28 cellular contexts compared by ENCODE assay signal in the genomic region with DNA sequence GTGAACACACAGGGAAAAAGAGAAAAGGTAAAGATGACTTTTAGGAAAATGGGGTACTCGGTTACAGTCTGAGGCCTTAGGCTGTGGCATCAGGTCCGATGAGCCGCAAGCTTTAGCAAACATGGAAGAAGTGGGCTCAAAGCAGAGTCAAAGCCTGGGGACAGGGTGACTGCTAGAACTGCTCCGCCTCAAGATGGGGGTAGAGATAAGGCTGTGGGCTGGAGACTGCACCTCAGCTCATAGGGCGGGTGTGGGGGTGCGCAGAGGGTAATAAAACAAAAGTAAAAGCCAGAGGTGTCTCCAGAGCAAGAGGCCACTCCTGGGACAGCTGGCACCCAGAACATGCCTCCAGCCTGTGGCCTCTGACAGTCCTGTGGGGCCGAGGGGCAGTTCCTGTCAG. TPM values are rescaled to one million over a fixed set of nuclear protein-coding genes. Genes with fewer than 3 reads are reported as not detected.
DNase-seq lines count a peak whose midpoint lies in the region; ATAC-seq and TF ChIP-seq lines count a peak whose summit lies in the region.
"Had no signal": no experiment of that assay in that cellular context is flagged by ENCODE, and none has a peak within 500 bp of the region (broad histone marks: within the 10 kb centered on the region; RNA-seq: fewer than 3 reads in every experiment).

No MANE protein-coding gene starts in this region.

- in situ Hi-C loops in transverse colon (cut with MboI; ENCODE audit: low pct_ligation_motif_present in 1 of 4, low pct_unique_long_range_greater_than_20kb in 1 of 4, low sequenced_read_pairs in 3 of 4), result loop anchor here in 1 of 4 donors (25.0 kb wide), 1 partner anchor 111 kb away; no protein-coding TSS in a partner anchor

- CTCF ChIA-PET in naive thymus-derived CD4-positive, alpha-beta T cell (lab: Charles Lee), result no interaction called here

- H3K27ac ChIP-seq in GM23338 (ENCODE audit: low read depth) (no peak overlapping the region), coronary artery (no peak overlapping the region), transverse colon (no peak overlapping the region)
- no peak overlapping the region for H3K27ac ChIP-seq in naive thymus-derived CD4-positive, alpha-beta T cell (ENCODE audit: low read depth, low read length)
- H3K27ac ChIP-seq: RWPE1 had no signal

- POLR2A ChIA-PET in naive thymus-derived CD4-positive, alpha-beta T cell (lab: Charles Lee), result no interaction called here

- H3K4me1 ChIP-seq in GM23338 (ENCODE audit: insufficient read depth) (peaks cover 30% of the 10 kb centered on the region), transverse colon (no peaks in the 10 kb centered on the region)
- no peaks in the 10 kb centered on the region for H3K4me1 ChIP-seq in naive thymus-derived CD4-positive, alpha-beta T cell (ENCODE audit: control insufficient read depth in 2 of 2, insufficient read depth in 2 of 2, low read length in 2 of 2)
- H3K4me1 ChIP-seq: BE2C had no signal

- 46 to 77% methylated on average over 6 to 7 of the region's 7 CpGs for WGBS in transverse colon (ENCODE audit: low coverage in 1 of 2), 2 donors

- peaks cover 10% of the 10 kb centered on the region for H3K27me3 Mint-ChIP-seq in GM23338 (ENCODE audit: insufficient read depth, low read depth, poor library complexity)
- H3K27me3 Mint-ChIP-seq in naive thymus-derived CD4-positive, alpha-beta T cell, result peaks cover 0 to 3% (median 0%) of the 10 kb centered on the region in 5 donors

- no peaks in the 10 kb centered on the region for H4K20me1 ChIP-seq in GM23338 (replicated peaks; ENCODE audit: insufficient read depth)

- H3K4me3 ChIP-seq in GM23338, result no peak overlapping the region
- H3K4me3 ChIP-seq in coronary artery, result no peak overlapping the region
- no peak overlapping the region for H3K4me3 ChIP-seq in naive thymus-derived CD4-positive, alpha-beta T cell (ENCODE audit: low read length)
- H3K4me3 ChIP-seq in transverse colon, result no peak overlapping the region
- H3K4me3 ChIP-seq: MG63 had no signal

- H3F3A ChIP-seq in GM23338 (replicated peaks; ENCODE audit: low read depth), result 0 out of 2 replicates have a peak, but pooled peaks cover 4% of the 10 kb centered on the region

- H2AFZ ChIP-seq in GM23338, result peak overlapping the region; percentile 18; the same call in 1 of the 2 replicates

- H3K9me3 Mint-ChIP-seq in GM23338, result 0 out of 3 replicates have a peak, but pooled peaks cover 3% of the 10 kb centered on the region
- peaks cover 0 to 2% (median 0%) of the 10 kb centered on the region in 11 donors for H3K9me3 Mint-ChIP-seq in naive thymus-derived CD4-positive, alpha-beta T cell
- H3K9me3 Mint-ChIP-seq: CD8-positive, alpha-beta memory T cell had no signal

- no peak for TF ChIP-seq POLR2A in transverse colon (IDR thresholded peaks at IDR 0.05)

- no peak overlapping the region for H3K4me3 Mint-ChIP-seq in GM23338
- H3K4me3 Mint-ChIP-seq in naive thymus-derived CD4-positive, alpha-beta T cell, result no peak overlapping the region
- H3K4me3 Mint-ChIP-seq: CD14-positive monocyte; CD8-positive, alpha-beta memory T cell had no signal

- H3K79me2 ChIP-seq in GM23338 (replicated peaks; ENCODE audit: insufficient read depth), result no peaks in the 10 kb centered on the region

- H3K27me3 ChIP-seq in GM23338 (ENCODE audit: insufficient read depth) (no peaks in the 10 kb centered on the region), transverse colon (no peaks in the 10 kb centered on the region)
- H3K27me3 ChIP-seq in naive thymus-derived CD4-positive, alpha-beta T cell (ENCODE audit: control insufficient read depth in 2 of 2, insufficient read depth in 2 of 2, low read length in 2 of 2), result no peaks in the 10 kb centered on the region
- H3K27me3 ChIP-seq: BE2C, MG63 had no signal

- no peaks in the 10 kb centered on the region for H3K36me3 ChIP-seq in GM23338 (ENCODE audit: insufficient read depth)
- H3K36me3 ChIP-seq in naive thymus-derived CD4-positive, alpha-beta T cell (ENCODE audit: control insufficient read depth in 2 of 3, insufficient read depth in 3 of 3, low read length in 3 of 3), result no peaks in the 10 kb centered on the region
- H3K36me3 ChIP-seq in transverse colon, result no peaks in the 10 kb centered on the region
- H3K36me3 ChIP-seq: BE2C, MG63 had no signal

- no peaks in the 10 kb centered on the region for H3K9me3 ChIP-seq in naive thymus-derived CD4-positive, alpha-beta T cell (ENCODE audit: control insufficient read depth in 2 of 3, low read length in 3 of 3)
- no peaks in the 10 kb centered on the region for H3K9me3 ChIP-seq in transverse colon
- H3K9me3 ChIP-seq: BE2C, MG63 had no signal

- intact Hi-C loops in naive thymus-derived CD4-positive, alpha-beta T cell (cut with micrococcal nuclease), result no loop called here
- intact Hi-C loops in transverse colon (cut with DNase I; ENCODE audit: low total_unique reads), result no loop called here

- no peak overlapping the region for H3K4me2 ChIP-seq in GM23338

- peak; percentile 38 for DNase-seq in activated CD8-positive, alpha-beta memory T cell treated with anti-CD3 and anti-CD28 coated beads for 24 hours
- no peak for DNase-seq in activated CD8-positive, alpha-beta memory T cell treated with anti-CD3 and anti-CD28 coated beads, Interleukin-2, amount 50 U/mL, for 4 hours
- no peak for DNase-seq in GM23338 (ENCODE audit: low spot score)
- DNase-seq in coronary artery (ENCODE audit: low spot score), result peak; percentile 45
- DNase-seq in naive thymus-derived CD4-positive, alpha-beta T cell, result peak in 1 of 9 donors; percentile 25
- DNase-seq in NCI-H2081 (lab: John Stamatoyannopoulos, UW), result no peak
- no peak for DNase-seq in transverse colon
- DNase-seq: 8988T; ACHN; BE2C; CD8-positive, alpha-beta memory T cell; DMS 273 treated with DMSO at 0.1 percent for 48 hours; DMS79; GF-D8; H7; KG1; MG63; NCI-H1105 treated with DMSO at 0.1 percent for 48 hours; NCI-H146; NCI-H1930; NCI-H446 treated with DMSO at 0.1 percent for 48 hours; NCI-H526; NCI-H82; NK-92 treated with Interleukin-12 subunit alpha and Interleukin-12 subunit beta, amount 100 ng/mL, for 24 hours; SHP77 had no signal

- peak; percentile 18 for ATAC-seq in GM23338
- ATAC-seq in naive thymus-derived CD4-positive, alpha-beta T cell, result peak; percentile 36
- ATAC-seq in GM19463 (IDR thresholded peaks at IDR 0.05; ENCODE audit: unreplicated experiment), result no peak

- peaks cover 2% of the 10 kb centered on the region; the same call in 1 of the 2 replicates for H3K9me2 ChIP-seq in GM23338 (ENCODE audit: insufficient read depth)

- H3K4me1 Mint-ChIP-seq in GM23338, result peaks cover 41% of the 10 kb centered on the region
- peaks cover 0 to 14% (median 10%) of the 10 kb centered on the region in 7 donors for H3K4me1 Mint-ChIP-seq in naive thymus-derived CD4-positive, alpha-beta T cell
- H3K4me1 Mint-ChIP-seq: CD14-positive monocyte; CD8-positive, alpha-beta memory T cell had no signal

- H3K27ac Mint-ChIP-seq in GM23338, result no peak overlapping the region
- H3K27ac Mint-ChIP-seq in naive thymus-derived CD4-positive, alpha-beta T cell, result peak overlapping the region in 3 of 9 donors; percentile 0 to 62 (median 3)
- H3K27ac Mint-ChIP-seq: CD14-positive monocyte had no signal

- TF ChIP-seq EP300 in transverse colon (IDR thresholded peaks at IDR 0.05; ENCODE audit: low read depth), result no peak

- peak; percentile 24 to 59; a peak in 3 of 4 replicates for TF ChIP-seq CTCF in GM23338 (conservative IDR thresholded peaks at IDR 0.05; ENCODE audit: low read depth in 2 of 2)
- no peak for TF ChIP-seq CTCF in coronary artery (IDR thresholded peaks at IDR 0.05)
- no peak for TF ChIP-seq CTCF in transverse colon (IDR thresholded peaks at IDR 0.05)

- no peaks in the 10 kb centered on the region for H3K36me3 Mint-ChIP-seq in GM23338 (ENCODE audit: low read depth)
- H3K36me3 Mint-ChIP-seq in naive thymus-derived CD4-positive, alpha-beta T cell, result no peaks in the 10 kb centered on the region
- H3K36me3 Mint-ChIP-seq: CD14-positive monocyte; CD8-positive, alpha-beta memory T cell had no signal

TF ChIP-seq in GM23338, 12 proteins besides CTCF, POLR2A, EP300 and RAD21 (continues in another document):
- TF ChIP-seq NANOG (IDR thresholded peaks at IDR 0.05; ENCODE audit: borderline replicate concordance) (no peak), CREB1 (CRISPR knock-in tag; IDR thresholded peaks at IDR 0.05; ENCODE audit: low read depth) (no peak), ZNF331 (CRISPR knock-in tag; IDR thresholded peaks at IDR 0.05; ENCODE audit: low read depth) (no peak), STAT1 (IDR thresholded peaks at IDR 0.05; ENCODE audit: unreplicated experiment) (no peak), ZNF114 (CRISPR knock-in tag; IDR thresholded peaks at IDR 0.05) (no peak), JUNB (IDR thresholded peaks at IDR 0.05; ENCODE audit: unreplicated experiment) (no peak)
- TF ChIP-seq, protein P1, sequence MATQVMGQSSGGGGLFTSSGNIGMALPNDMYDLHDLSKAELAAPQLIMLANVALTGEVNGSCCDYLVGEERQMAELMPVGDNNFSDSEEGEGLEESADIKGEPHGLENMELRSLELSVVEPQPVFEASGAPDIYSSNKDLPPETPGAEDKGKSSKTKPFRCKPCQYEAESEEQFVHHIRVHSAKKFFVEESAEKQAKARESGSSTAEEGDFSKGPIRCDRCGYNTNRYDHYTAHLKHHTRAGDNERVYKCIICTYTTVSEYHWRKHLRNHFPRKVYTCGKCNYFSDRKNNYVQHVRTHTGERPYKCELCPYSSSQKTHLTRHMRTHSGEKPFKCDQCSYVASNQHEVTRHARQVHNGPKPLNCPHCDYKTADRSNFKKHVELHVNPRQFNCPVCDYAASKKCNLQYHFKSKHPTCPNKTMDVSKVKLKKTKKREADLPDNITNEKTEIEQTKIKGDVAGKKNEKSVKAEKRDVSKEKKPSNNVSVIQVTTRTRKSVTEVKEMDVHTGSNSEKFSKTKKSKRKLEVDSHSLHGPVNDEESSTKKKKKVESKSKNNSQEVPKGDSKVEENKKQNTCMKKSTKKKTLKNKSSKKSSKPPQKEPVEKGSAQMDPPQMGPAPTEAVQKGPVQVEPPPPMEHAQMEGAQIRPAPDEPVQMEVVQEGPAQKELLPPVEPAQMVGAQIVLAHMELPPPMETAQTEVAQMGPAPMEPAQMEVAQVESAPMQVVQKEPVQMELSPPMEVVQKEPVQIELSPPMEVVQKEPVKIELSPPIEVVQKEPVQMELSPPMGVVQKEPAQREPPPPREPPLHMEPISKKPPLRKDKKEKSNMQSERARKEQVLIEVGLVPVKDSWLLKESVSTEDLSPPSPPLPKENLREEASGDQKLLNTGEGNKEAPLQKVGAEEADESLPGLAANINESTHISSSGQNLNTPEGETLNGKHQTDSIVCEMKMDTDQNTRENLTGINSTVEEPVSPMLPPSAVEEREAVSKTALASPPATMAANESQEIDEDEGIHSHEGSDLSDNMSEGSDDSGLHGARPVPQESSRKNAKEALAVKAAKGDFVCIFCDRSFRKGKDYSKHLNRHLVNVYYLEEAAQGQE (IDR thresholded peaks at IDR 0.05; ENCODE audit: unreplicated experiment), result no peak

RNA-seq across cellular contexts. Expression of a gene that starts 21.3 kb away (rescaled TPM):
- 4.8 and 7.4 TPM in 2 replicates for total RNA-seq in GM23338 (2014; rRNA removed; shearing (Covaris generic))
- polyA plus RNA-seq in GM23338 (2016; fragmentation: Nextera tagmentation; extraction: Ambion mirVana), result 2.8 and 3.0 TPM in 2 replicates
- not detected for total RNA-seq in naive thymus-derived CD4-positive, alpha-beta T cell
- polyA plus RNA-seq in naive thymus-derived CD4-positive, alpha-beta T cell, result not detected
- total RNA-seq in transverse colon, result under 1 TPM in 2 of 4 donors, not detected in 2; 0.27 to 0.32 TPM
- total RNA-seq: CD8-positive, alpha-beta memory T cell had no signal
- polyA plus RNA-seq: CD14-positive monocyte; CD8-positive, alpha-beta memory T cell had no signal

Comparison
In these comparisons a context has a peak if more than half of its experiments do, and no peak if none do; other contexts are left out.
1. DNase-seq: peak in activated CD8-positive, alpha-beta memory T cell treated with anti-CD3 and anti-CD28 coated beads for 24 hours (single experiment) and coronary artery (single experiment); none in activated CD8-positive, alpha-beta memory T cell treated with anti-CD3 and anti-CD28 coated beads, Interleukin-2, amount 50 U/mL, for 4 hours (single experiment), GM23338 (single experiment), NCI-H2081 (0 of 2) and transverse colon (single experiment).
2. CTCF ChIP-seq: peak in GM23338 (2 of 2); none in coronary artery (single experiment) and transverse colon (0 of 5).